14 cellular contexts compared by ENCODE assay signal in genomic region chr10:32266566-32266965, GRCh38.
"Had no signal": no experiment of that assay in that cellular context is flagged by ENCODE, and none has a peak within 500 bp of the region (broad histone marks: within the 10 kb centered on the region; RNA-seq: fewer than 3 reads in every experiment).

No MANE protein-coding gene starts in this region.

- DNase-seq: activated CD4-positive, alpha-beta memory T cell treated with anti-CD3 and anti-CD28 coated beads, Interleukin-2, amount 10 ng/mL, durations not matched to agents 7 days and 5 days; activated naive CD8-positive, alpha-beta T cell treated with anti-CD3 and anti-CD28 coated beads, Interleukin-2, amount 50 U/mL, for 24 hours; aorta; dermis blood vessel endothelial cell; heart right ventricle; naive thymus-derived CD8-positive, alpha-beta T cell; psoas muscle; right lobe of liver; stimulated activated naive CD8-positive, alpha-beta T cell treated with anti-CD3 and anti-CD28 coated beads, Interleukin-15, Interleukin-2, amounts not matched to agents 100 U/mL and 50 U/mL, for 24 hours; T-helper 1 cell; transverse colon had no signal

- H3K9me3 Mint-ChIP-seq: activated CD4-positive, alpha-beta memory T cell treated with anti-CD3 and anti-CD28 coated beads, Interleukin-2, amount 10 ng/mL, durations not matched to agents 7 days and 5 days; activated naive CD8-positive, alpha-beta T cell treated with anti-CD3 and anti-CD28 coated beads, Interleukin-2, amount 50 U/mL, for 24 hours; naive thymus-derived CD8-positive, alpha-beta T cell had no signal

- H3K27ac Mint-ChIP-seq: activated CD4-positive, alpha-beta memory T cell treated with anti-CD3 and anti-CD28 coated beads, Interleukin-2, amount 10 ng/mL, durations not matched to agents 7 days and 5 days; activated naive CD8-positive, alpha-beta T cell treated with anti-CD3 and anti-CD28 coated beads, Interleukin-2, amount 50 U/mL, for 24 hours had no signal

- H3K27me3 ChIP-seq: gastroesophageal sphincter, heart right ventricle, right lobe of liver, transverse colon, vagina had no signal

- H3K9me3 ChIP-seq: gastroesophageal sphincter, heart right ventricle, psoas muscle, right lobe of liver, transverse colon, vagina had no signal

- H3K4me3 Mint-ChIP-seq: activated CD4-positive, alpha-beta memory T cell treated with anti-CD3 and anti-CD28 coated beads, Interleukin-2, amount 10 ng/mL, durations not matched to agents 7 days and 5 days; activated naive CD8-positive, alpha-beta T cell treated with anti-CD3 and anti-CD28 coated beads, Interleukin-2, amount 50 U/mL, for 24 hours had no signal

- H3K27ac ChIP-seq: gastroesophageal sphincter, heart right ventricle, psoas muscle, right lobe of liver, transverse colon, vagina had no signal

- ATAC-seq: activated naive CD8-positive, alpha-beta T cell treated with anti-CD3 and anti-CD28 coated beads, Interleukin-2, amount 50 U/mL, for 24 hours; gastroesophageal sphincter; stimulated activated naive CD8-positive, alpha-beta T cell treated with anti-CD3 and anti-CD28 coated beads, Interleukin-15, Interleukin-2, amounts not matched to agents 100 U/mL and 50 U/mL, for 24 hours had no signal

- H3K4me1 ChIP-seq: gastroesophageal sphincter, psoas muscle, right lobe of liver, transverse colon, vagina had no signal

- H3K4me3 ChIP-seq: gastroesophageal sphincter, heart right ventricle, lung, psoas muscle, right lobe of liver, transverse colon, vagina had no signal

- H3K27me3 Mint-ChIP-seq: activated CD4-positive, alpha-beta memory T cell treated with anti-CD3 and anti-CD28 coated beads, Interleukin-2, amount 10 ng/mL, durations not matched to agents 7 days and 5 days; activated naive CD8-positive, alpha-beta T cell treated with anti-CD3 and anti-CD28 coated beads, Interleukin-2, amount 50 U/mL, for 24 hours; naive thymus-derived CD8-positive, alpha-beta T cell had no signal
